8 cellular contexts compared by ENCODE assay signal in genomic region chr12:113271853-113272561, GRCh38. TPM values are rescaled to one million over a fixed set of nuclear protein-coding genes. Genes with fewer than 3 reads are reported as not detected.
DNase-seq lines count a peak whose midpoint lies in the region; ATAC-seq and TF ChIP-seq lines count a peak whose summit lies in the region.

No MANE protein-coding gene starts in this region.

- no peaks in the 10 kb centered on the region for H3K9me3 ChIP-seq in right lobe of liver

- peaks cover 0 to 57% (median 7%) of the 10 kb centered on the region in 4 donors for H3K36me3 ChIP-seq in right lobe of liver

- no peaks in the 10 kb centered on the region for H3K27me3 ChIP-seq in right lobe of liver

- H3K9me3 Mint-ChIP-seq in activated T-cell treated with anti-CD3 and anti-CD28 coated beads, Interleukin-2, amount 50 U/mL, for 24 hours, result no peaks in the 10 kb centered on the region
- H3K9me3 Mint-ChIP-seq in endothelial cell (ENCODE audit: unreplicated experiment), result no peaks in the 10 kb centered on the region

- TF ChIP-seq POLR2A in right lobe of liver (IDR thresholded peaks at IDR 0.05), result no peak

- no peak overlapping the region for H3K4me3 Mint-ChIP-seq in activated T-cell treated with anti-CD3 and anti-CD28 coated beads, Interleukin-2, amount 50 U/mL, for 24 hours
- H3K4me3 Mint-ChIP-seq in endothelial cell (ENCODE audit: unreplicated experiment), result no peak overlapping the region

- no peak overlapping the region for H3K4me3 ChIP-seq in right lobe of liver

- peaks cover 0 to 15% (median 10%) of the 10 kb centered on the region in 4 donors for H3K4me1 ChIP-seq in right lobe of liver

- TF ChIP-seq CTCF in right lobe of liver (IDR thresholded peaks at IDR 0.05), result no peak
- no peak for TF ChIP-seq CTCF in endothelial cell (IDR thresholded peaks at IDR 0.05; ENCODE audit: unreplicated experiment)

- peak overlapping the region; percentile 37 to 71 (median 65) for H3K27ac ChIP-seq in right lobe of liver

- H3K27me3 Mint-ChIP-seq in activated T-cell treated with anti-CD3 and anti-CD28 coated beads, Interleukin-2, amount 50 U/mL, for 24 hours, result no peaks in the 10 kb centered on the region
- H3K27me3 Mint-ChIP-seq in endothelial cell (ENCODE audit: unreplicated experiment), result no peaks in the 10 kb centered on the region

- peak overlapping the region; percentile 75 for H3K27ac Mint-ChIP-seq in activated T-cell treated with anti-CD3 and anti-CD28 coated beads, Interleukin-2, amount 50 U/mL, for 24 hours
- no peak overlapping the region for H3K27ac Mint-ChIP-seq in endothelial cell (ENCODE audit: unreplicated experiment)

- WGBS in right lobe of liver (ENCODE audit: insufficient coverage, low coverage, low lambda C conversion rate, missing lambda C conversion rate), result 39% methylated on average over 9 of the region's 12 CpGs

- peaks cover 15% of the 10 kb centered on the region for H3K4me1 Mint-ChIP-seq in activated T-cell treated with anti-CD3 and anti-CD28 coated beads, Interleukin-2, amount 50 U/mL, for 24 hours (ENCODE audit: low read depth)
- peaks cover 6% of the 10 kb centered on the region for H3K4me1 Mint-ChIP-seq in endothelial cell (ENCODE audit: unreplicated experiment)

- peak; percentile 77 to 91 (median 84) for ATAC-seq in right lobe of liver
- ATAC-seq in GM18868 (IDR thresholded peaks at IDR 0.05; ENCODE audit: unreplicated experiment), result no peak

- intact Hi-C loops in right lobe of liver (cut with DNase I), result no loop called here

- peaks cover 81% of the 10 kb centered on the region for H3K36me3 Mint-ChIP-seq in activated T-cell treated with anti-CD3 and anti-CD28 coated beads, Interleukin-2, amount 50 U/mL, for 24 hours (ENCODE audit: low read depth)
- no peaks in the 10 kb centered on the region for H3K36me3 Mint-ChIP-seq in endothelial cell (ENCODE audit: low read depth, unreplicated experiment)

- no peak for DNase-seq in activated T-cell treated with anti-CD3 and anti-CD28 coated beads, Interleukin-2, amount 50 U/mL, for 24 hours
- no peak for DNase-seq in activated T-cell treated with anti-CD3 and anti-CD28 coated beads, Interleukin-2, amount 50 U/mL, for 1 hour
- DNase-seq in cerebellar cortex (ENCODE audit: low spot score) (peak; percentile 48), right lobe of liver (peak in 2 of 3 donors; percentile 67 to 79), stromal cell of bone marrow (ENCODE audit: low read depth) (peak; percentile 79), endothelial cell (ENCODE audit: low spot score) (no peak), NCI-H146 treated with DMSO at 0.1 percent for 48 hours (lab: John Stamatoyannopoulos, UW; ENCODE audit: unreplicated experiment) (no peak)

RNA-seq across cellular contexts. Expression of gene TPCN1, which starts 50.7 kb away (rescaled TPM):
- total RNA-seq in right lobe of liver (10 to 100 TPM; 18.0 to 34.6 (median 28.3) TPM), endothelial cell (ENCODE audit: unreplicated experiment) (8.4 TPM)

Comparison
In these comparisons a context has a peak if more than half of its experiments do, and no peak if none do; other contexts are left out.
1. DNase-seq: peak in cerebellar cortex (single experiment), right lobe of liver (2 of 3) and stromal cell of bone marrow (single experiment); none in activated T-cell treated with anti-CD3 and anti-CD28 coated beads, Interleukin-2, amount 50 U/mL, for 24 hours (single experiment), activated T-cell treated with anti-CD3 and anti-CD28 coated beads, Interleukin-2, amount 50 U/mL, for 1 hour (single experiment), endothelial cell (single experiment) and NCI-H146 treated with DMSO at 0.1 percent for 48 hours (single experiment).